Comparison of ENCODE assay signal across 37 cellular contexts in genomic region chr2:41703123-41703522, GRCh38.
"Had no signal": no experiment of that assay in that cellular context is flagged by ENCODE, and none has a peak within 500 bp of the region (broad histone marks: within the 10 kb centered on the region; RNA-seq: fewer than 3 reads in every experiment).

No MANE protein-coding gene starts in this region.

- H3K4me3 ChIP-seq: adrenal gland, ascending aorta, breast epithelium, cardiac muscle cell had no signal

- H3K4me1 Mint-ChIP-seq: activated naive CD4-positive, alpha-beta T cell treated with anti-CD3 and anti-CD28 coated beads, Interleukin-2, amount 10 ng/mL, durations not matched to agents 7 days and 5 days; activated naive CD4-positive, alpha-beta T cell treated with anti-CD3 and anti-CD28 coated beads, Interleukin-2, amount 50 U/mL, for 24 hours; activated naive CD8-positive, alpha-beta T cell treated with anti-CD3 and anti-CD28 coated beads for 36 hours; activated naive CD8-positive, alpha-beta T cell treated with anti-CD3 and anti-CD28 coated beads, Interleukin-2, amount 10 ng/mL, durations not matched to agents 7 days and 5 days; activated naive CD8-positive, alpha-beta T cell treated with anti-CD3 and anti-CD28 coated beads, Interleukin-2, amount 50 U/mL, for 24 hours; activated T-helper 17 cell treated with anti-CD3 and anti-CD28 coated beads, Interleukin-2, amount 50 U/mL, for 72 hours; central memory CD8-positive, alpha-beta T cell had no signal

- H3K27me3 Mint-ChIP-seq: activated naive CD4-positive, alpha-beta T cell treated with anti-CD3 and anti-CD28 coated beads, Interleukin-2, amount 10 ng/mL, durations not matched to agents 7 days and 5 days; brain had no signal

- H3K27ac Mint-ChIP-seq: activated naive CD4-positive, alpha-beta T cell treated with anti-CD3 and anti-CD28 coated beads for 36 hours; activated naive CD4-positive, alpha-beta T cell treated with anti-CD3 and anti-CD28 coated beads, Interleukin-2, amount 10 ng/mL, durations not matched to agents 7 days and 5 days; activated naive CD4-positive, alpha-beta T cell treated with anti-CD3 and anti-CD28 coated beads, Interleukin-2, amount 50 U/mL, for 24 hours; activated naive CD4-positive, alpha-beta T cell treated with anti-CD3 and anti-CD28 coated beads, Interleukin-2, amount 50 U/mL, for 72 hours; activated naive CD8-positive, alpha-beta T cell; activated naive CD8-positive, alpha-beta T cell treated with anti-CD3 and anti-CD28 coated beads for 36 hours; activated naive CD8-positive, alpha-beta T cell treated with anti-CD3 and anti-CD28 coated beads, Interleukin-2, amount 10 ng/mL, durations not matched to agents 7 days and 5 days; activated naive CD8-positive, alpha-beta T cell treated with anti-CD3 and anti-CD28 coated beads, Interleukin-2, amount 50 U/mL, for 24 hours; activated T-cell treated with anti-CD3 and anti-CD28 coated beads, Interleukin-2, amount 50 U/mL, for 24 hours; activated T-cell treated with anti-CD3 and anti-CD28 coated beads, Interleukin-2, amount 50 U/mL, for 72 hours; activated T-helper 1 cell treated with anti-CD3 and anti-CD28 coated beads, Interleukin-12 subunit alpha, Interleukin-12 subunit beta, Interleukin-2, Interleukin-4 antibody, amounts not matched to agents 30 ng/mL and 10 ng/mL and 1 ng/mL, durations not matched to agents 14 hours and 24 hours and 36 hours; activated T-helper 17 cell treated with anti-CD3 and anti-CD28 coated beads, Interleukin-2, amount 50 U/mL, for 72 hours; activated T-helper 2 cell treated with anti-CD3 and anti-CD28 coated beads, Interferon-gamma antibody, Interleukin-2, Interleukin-4, amounts not matched to agents 10 μg/mL and 5 μg/mL and 100 μg/mL, durations not matched to agents 14 hours and 24 hours and 36 hours; brain had no signal

- H3K9me3 ChIP-seq: adrenal gland, ascending aorta, breast epithelium had no signal

- H3K9me3 Mint-ChIP-seq: activated naive CD4-positive, alpha-beta T cell treated with anti-CD3 and anti-CD28 coated beads for 36 hours; activated naive CD4-positive, alpha-beta T cell treated with anti-CD3 and anti-CD28 coated beads, Interleukin-2, amount 10 ng/mL, durations not matched to agents 7 days and 5 days; activated naive CD4-positive, alpha-beta T cell treated with anti-CD3 and anti-CD28 coated beads, Interleukin-2, amount 50 U/mL, for 24 hours; activated naive CD4-positive, alpha-beta T cell treated with anti-CD3 and anti-CD28 coated beads, Interleukin-2, amount 50 U/mL, for 72 hours; activated naive CD8-positive, alpha-beta T cell treated with anti-CD3 and anti-CD28 coated beads for 36 hours; activated naive CD8-positive, alpha-beta T cell treated with anti-CD3 and anti-CD28 coated beads, Interleukin-2, amount 10 ng/mL, durations not matched to agents 7 days and 5 days; activated naive CD8-positive, alpha-beta T cell treated with anti-CD3 and anti-CD28 coated beads, Interleukin-2, amount 50 U/mL, for 24 hours; activated T-cell treated with anti-CD3 and anti-CD28 coated beads, Interleukin-2, amount 50 U/mL, for 24 hours; activated T-cell treated with anti-CD3 and anti-CD28 coated beads, Interleukin-2, amount 50 U/mL, for 4 hours; activated T-cell treated with anti-CD3 and anti-CD28 coated beads, Interleukin-2, amount 50 U/mL, for 72 hours; activated T-helper 1 cell treated with anti-CD3 and anti-CD28 coated beads, Interleukin-12 subunit alpha, Interleukin-12 subunit beta, Interleukin-2, Interleukin-4 antibody, amounts not matched to agents 30 ng/mL and 10 ng/mL and 1 ng/mL, durations not matched to agents 14 hours and 24 hours and 36 hours; activated T-helper 17 cell treated with anti-CD3 and anti-CD28 coated beads, Interleukin-2, amount 50 U/mL, for 72 hours; activated T-helper 2 cell treated with anti-CD3 and anti-CD28 coated beads, Interferon-gamma antibody, Interleukin-2, Interleukin-4, amounts not matched to agents 10 μg/mL and 5 μg/mL and 100 μg/mL, durations not matched to agents 14 hours and 24 hours and 36 hours; brain; central memory CD8-positive, alpha-beta T cell had no signal

- H3K36me3 ChIP-seq: adrenal gland, ascending aorta, brain microvascular endothelial cell, breast epithelium, cardiac muscle cell had no signal

- ATAC-seq: activated naive CD4-positive, alpha-beta T cell treated with anti-CD3 and anti-CD28 coated beads, Interleukin-2, amount 50 U/mL, for 72 hours; activated naive CD8-positive, alpha-beta T cell treated with anti-CD3 and anti-CD28 coated beads, Interleukin-2, amount 50 U/mL, for 24 hours; activated T-cell treated with anti-CD3 and anti-CD28 coated beads, Interleukin-2, amount 50 U/mL, for 4 hours; activated T-cell treated with anti-CD3 and anti-CD28 coated beads, Interleukin-2, amount 50 U/mL, for 72 hours; activated T-helper 17 cell treated with anti-CD3 and anti-CD28 coated beads, Interleukin-2, amount 50 U/mL, for 72 hours had no signal

- H3K36me3 Mint-ChIP-seq: activated naive CD4-positive, alpha-beta T cell treated with anti-CD3 and anti-CD28 coated beads, Interleukin-2, amount 10 ng/mL, durations not matched to agents 7 days and 5 days; activated naive CD4-positive, alpha-beta T cell treated with anti-CD3 and anti-CD28 coated beads, Interleukin-2, amount 50 U/mL, for 24 hours; activated naive CD4-positive, alpha-beta T cell treated with anti-CD3 and anti-CD28 coated beads, Interleukin-2, amount 50 U/mL, for 72 hours; activated naive CD8-positive, alpha-beta T cell; activated naive CD8-positive, alpha-beta T cell treated with anti-CD3 and anti-CD28 coated beads for 36 hours; activated naive CD8-positive, alpha-beta T cell treated with anti-CD3 and anti-CD28 coated beads, Interleukin-2, amount 10 ng/mL, durations not matched to agents 7 days and 5 days; brain had no signal

- H3K4me3 Mint-ChIP-seq: activated naive CD4-positive, alpha-beta T cell treated with anti-CD3 and anti-CD28 coated beads for 36 hours; activated naive CD4-positive, alpha-beta T cell treated with anti-CD3 and anti-CD28 coated beads, Interleukin-2, amount 10 ng/mL, durations not matched to agents 7 days and 5 days; activated naive CD4-positive, alpha-beta T cell treated with anti-CD3 and anti-CD28 coated beads, Interleukin-2, amount 50 U/mL, for 24 hours; activated naive CD8-positive, alpha-beta T cell; activated naive CD8-positive, alpha-beta T cell treated with anti-CD3 and anti-CD28 coated beads for 36 hours; activated naive CD8-positive, alpha-beta T cell treated with anti-CD3 and anti-CD28 coated beads, Interleukin-2, amount 10 ng/mL, durations not matched to agents 7 days and 5 days; activated naive CD8-positive, alpha-beta T cell treated with anti-CD3 and anti-CD28 coated beads, Interleukin-2, amount 50 U/mL, for 24 hours; activated T-cell treated with anti-CD3 and anti-CD28 coated beads, Interleukin-2, amount 50 U/mL, for 24 hours; activated T-cell treated with anti-CD3 and anti-CD28 coated beads, Interleukin-2, amount 50 U/mL, for 4 hours; activated T-cell treated with anti-CD3 and anti-CD28 coated beads, Interleukin-2, amount 50 U/mL, for 72 hours; activated T-helper 1 cell treated with anti-CD3 and anti-CD28 coated beads, Interleukin-12 subunit alpha, Interleukin-12 subunit beta, Interleukin-2, Interleukin-4 antibody, amounts not matched to agents 30 ng/mL and 10 ng/mL and 1 ng/mL, durations not matched to agents 14 hours and 24 hours and 36 hours; activated T-helper 17 cell treated with anti-CD3 and anti-CD28 coated beads, Interleukin-2, amount 50 U/mL, for 72 hours; brain; central memory CD8-positive, alpha-beta T cell had no signal

- DNase-seq: activated effector memory CD4-positive, alpha-beta T cell treated with anti-CD3 and anti-CD28 coated beads, Interleukin-2, amount 50 U/mL, for 16 hours; activated effector memory CD4-positive, alpha-beta T cell treated with Interleukin-2 at 50 U/mL for 16 hours; activated gamma-delta T cell; activated gamma-delta T cell treated with Interleukin-2 at 50 U/mL for 16 hours; activated naive CD4-positive, alpha-beta T cell; activated naive CD4-positive, alpha-beta T cell treated with anti-CD3 and anti-CD28 coated beads for 36 hours; activated naive CD4-positive, alpha-beta T cell treated with anti-CD3 and anti-CD28 coated beads, Interleukin-2, amount 10 ng/mL, durations not matched to agents 7 days and 5 days; activated naive CD4-positive, alpha-beta T cell treated with anti-CD3 and anti-CD28 coated beads, Interleukin-2, amount 50 U/mL, for 16 hours; activated naive CD4-positive, alpha-beta T cell treated with Interleukin-2 at 50 U/mL for 16 hours; activated naive CD8-positive, alpha-beta T cell treated with anti-CD3 and anti-CD28 coated beads for 36 hours; activated naive CD8-positive, alpha-beta T cell treated with anti-CD3 and anti-CD28 coated beads, Interleukin-2, amount 10 ng/mL, durations not matched to agents 7 days and 5 days; activated naive CD8-positive, alpha-beta T cell treated with anti-CD3 and anti-CD28 coated beads, Interleukin-2, amount 50 U/mL, for 24 hours; activated T-cell treated with anti-CD3 and anti-CD28 coated beads, Interleukin-2, amount 50 U/mL, for 1 hour; activated T-cell treated with anti-CD3 and anti-CD28 coated beads, Interleukin-2, amount 50 U/mL, for 24 hours; activated T-cell treated with anti-CD3 and anti-CD28 coated beads, Interleukin-2, amount 50 U/mL, for 4 hours; activated T-cell treated with anti-CD3 and anti-CD28 coated beads, Interleukin-2, amount 50 U/mL, for 48 hours; activated T-cell treated with anti-CD3 and anti-CD28 coated beads, Interleukin-2, amount 50 U/mL, for 72 hours; adrenal gland; amniotic stem cell; amygdala; anterior cingulate cortex; aorta; brain microvascular endothelial cell; caudate nucleus; central memory CD4-positive, alpha-beta T cell; cerebellar nuclear complex had no signal

- H3K27ac ChIP-seq: adrenal gland, ascending aorta, brain microvascular endothelial cell, breast epithelium, cardiac muscle cell had no signal

- H3K27me3 ChIP-seq: adrenal gland, ascending aorta, brain microvascular endothelial cell, breast epithelium, cardiac muscle cell had no signal

- H3K4me1 ChIP-seq: ascending aorta had no signal
